In genomic region chr12:6230321-6231110, GRCh38 we compare ENCODE assay signal across 8 cellular contexts. TPM values are rescaled to one million over a fixed set of nuclear protein-coding genes. Genes with fewer than 3 reads are reported as not detected.
DNase-seq lines count a peak whose midpoint lies in the region; ATAC-seq, FAIRE-seq and TF ChIP-seq lines count a peak whose summit lies in the region.

No MANE protein-coding gene starts in this region.

- FAIRE-seq in bronchial epithelial cell (lab: Jason Lieb, UNC), result no peak

- H3K27me3 ChIP-seq in HL-60 (ENCODE audit: insufficient read depth, poor library complexity, severe bottlenecking) (no peaks in the 10 kb centered on the region), bronchial epithelial cell (ENCODE audit: control insufficient read depth, insufficient read depth, low read length) (no peaks in the 10 kb centered on the region), lower lobe of right lung (ENCODE audit: low read depth) (no peaks in the 10 kb centered on the region)

- H3K9me3 ChIP-seq in lower lobe of right lung, result no peaks in the 10 kb centered on the region

- H3K4me1 ChIP-seq in lower lobe of right lung, result peaks cover 96% of the 10 kb centered on the region

- H3K4me3 ChIP-seq in HL-60 (replicated peaks; ENCODE audit: insufficient read depth, low read length) (no peak overlapping the region), bronchial epithelial cell (ENCODE audit: low read depth, low read length) (no peak overlapping the region), lower lobe of right lung (no peak overlapping the region)

- H3K27ac ChIP-seq in HL-60 (replicated peaks) (peak overlapping the region; percentile 73), lower lobe of right lung (peak overlapping the region; percentile 83)

- intact Hi-C loops in lower lobe of right lung (cut with DNase I), result no loop called here

- DNase-seq in HL-60 (ENCODE audit: low read depth in 1 of 2, low spot score in 1 of 2) (peak; percentile 83 to 96), bronchial epithelial cell (ENCODE audit: low read depth) (peak; percentile 69), lower lobe of right lung (peak; percentile 79), erythroblast (lab: John Stamatoyannopoulos, UW) (no peak)
- peak; percentile 41 for DNase-seq in stimulated activated CD8-positive, alpha-beta memory T cell treated with anti-CD3 and anti-CD28 coated beads, Interleukin-12 subunit alpha, Interleukin-12 subunit beta, amount 100 ng/mL, for 4 hours (ENCODE audit: low read depth)

- TF ChIP-seq CTCF in HL-60 (IDR thresholded peaks at IDR 0.05; ENCODE audit: insufficient read depth, low read length) (no peak), bronchial epithelial cell (IDR thresholded peaks at IDR 0.05; ENCODE audit: insufficient read depth, low read length, severe bottlenecking) (no peak), lower lobe of right lung (IDR thresholded peaks at IDR 0.05) (no peak)

- ATAC-seq in GM18505 (IDR thresholded peaks at IDR 0.05; ENCODE audit: unreplicated experiment) (peak; percentile 66), lower lobe of right lung (peak; percentile 47 to 65), GM18873 (IDR thresholded peaks at IDR 0.05; ENCODE audit: low FRiP score, unreplicated experiment) (no peak)
- ATAC-seq in activated CD4-positive, CD25-positive, alpha-beta regulatory T cell treated with anti-CD3 and anti-CD28 coated beads, Interleukin-2, amount 50 U/mL, for 24 hours, result peak; percentile 86 to 88

- H3K36me3 ChIP-seq in bronchial epithelial cell (ENCODE audit: control insufficient read depth, insufficient read depth, low read length) (peaks cover 45% of the 10 kb centered on the region), lower lobe of right lung (peaks cover 64% of the 10 kb centered on the region)

- TF ChIP-seq POLR2A in GM18505 (IDR thresholded peaks at IDR 0.05; ENCODE audit: borderline replicate concordance, extremely low read depth, insufficient read depth, insufficient read length), result no peak
- TF ChIP-seq POLR2A in erythroblast (IDR thresholded peaks at IDR 0.05; ENCODE audit: low read length), result no peak

RNA-seq across cellular contexts. Expression of gene CD9, which starts 30.3 kb away (rescaled TPM):
- total RNA-seq in bronchial epithelial cell, result 492 and 634 TPM in 2 replicates
- 437 TPM for total RNA-seq in lower lobe of right lung

Comparison
In these comparisons a context has a peak if more than half of its experiments do, and no peak if none do; other contexts are left out.
1. DNase-seq: peak in HL-60 (2 of 2), bronchial epithelial cell (single experiment), lower lobe of right lung (single experiment) and stimulated activated CD8-positive, alpha-beta memory T cell treated with anti-CD3 and anti-CD28 coated beads, Interleukin-12 subunit alpha, Interleukin-12 subunit beta, amount 100 ng/mL, for 4 hours (single experiment); none in erythroblast (0 of 2).